Comparison of ENCODE assay signal across 31 cellular contexts in genomic region chr1:222065234-222065633, GRCh38.
"Had no signal": no experiment of that assay in that cellular context is flagged by ENCODE, and none has a peak within 500 bp of the region (broad histone marks: within the 10 kb centered on the region; RNA-seq: fewer than 3 reads in every experiment).

No MANE protein-coding gene starts in this region.

- H3K4me1 ChIP-seq: adrenal gland, esophagus muscularis mucosa, gastroesophageal sphincter had no signal

- H3K27me3 ChIP-seq: adrenal gland, esophagus muscularis mucosa, gastroesophageal sphincter had no signal

- FAIRE-seq: TTC549 had no signal

- H3K36me3 ChIP-seq: adrenal gland, esophagus muscularis mucosa, gastroesophageal sphincter had no signal

- H3K27ac ChIP-seq: adrenal gland, coronary artery, dorsolateral prefrontal cortex, esophagus muscularis mucosa, gastroesophageal sphincter, VCaP had no signal

- DNase-seq: activated CD4-positive, alpha-beta memory T cell treated with anti-CD3 and anti-CD28 coated beads, Interleukin-2, amount 10 ng/mL, durations not matched to agents 7 days and 5 days; activated CD4-positive, alpha-beta T cell treated with anti-CD3 and anti-CD28 coated beads for 1 hour; activated CD4-positive, alpha-beta T cell treated with anti-CD3 and anti-CD28 coated beads for 4 hours; activated CD4-positive, alpha-beta T cell treated with anti-CD3 and anti-CD28 coated beads, Interleukin-2, amount 10 ng/mL, durations not matched to agents 7 days and 5 days; activated CD4-positive, alpha-beta T cell treated with anti-CD3 and anti-CD28 coated beads, Interleukin-2, amount 50 U/mL, for 4 hours; activated CD8-positive, alpha-beta memory T cell treated with anti-CD3 and anti-CD28 coated beads, Interleukin-2, amount 50 U/mL, for 48 hours; activated gamma-delta T cell; activated naive CD4-positive, alpha-beta T cell treated with anti-CD3 and anti-CD28 coated beads, Interleukin-2, amount 50 U/mL, for 16 hours; activated naive CD4-positive, alpha-beta T cell treated with Interleukin-2 at 50 U/mL for 16 hours; activated naive CD8-positive, alpha-beta T cell treated with anti-CD3 and anti-CD28 coated beads for 36 hours; activated naive CD8-positive, alpha-beta T cell treated with anti-CD3 and anti-CD28 coated beads, Interleukin-2, amount 50 U/mL, for 24 hours; activated T-cell treated with anti-CD3 and anti-CD28 coated beads for 4 hours; activated T-cell treated with anti-CD3 and anti-CD28 coated beads, Interleukin-2, amount 50 U/mL, for 24 hours; activated T-cell treated with anti-CD3 and anti-CD28 coated beads, Interleukin-2, amount 50 U/mL, for 72 hours; adrenal gland; amygdala; aorta; dorsolateral prefrontal cortex; effector memory CD4-positive, alpha-beta T cell; endodermal cell; erythroblast; foreskin melanocyte; SW 1271; T-cell; T-helper 9 cell had no signal

- ATAC-seq: activated naive CD8-positive, alpha-beta T cell treated with anti-CD3 and anti-CD28 coated beads, Interleukin-2, amount 50 U/mL, for 24 hours; activated T-cell treated with anti-CD3 and anti-CD28 coated beads, Interleukin-2, amount 50 U/mL, for 72 hours; gastroesophageal sphincter; T-cell; WTC11 had no signal

- H3K4me3 ChIP-seq: adrenal gland, coronary artery, dorsolateral prefrontal cortex, esophagus muscularis mucosa, gastroesophageal sphincter had no signal

- H3K9me3 ChIP-seq: adrenal gland had no signal
